8 cellular contexts compared by ENCODE assay signal in genomic region chr4:39526283-39526682, GRCh38. TPM values are rescaled to one million over a fixed set of nuclear protein-coding genes. Genes with fewer than 3 reads are reported as not detected.
DNase-seq lines count a peak whose midpoint lies in the region; ATAC-seq and TF ChIP-seq lines count a peak whose summit lies in the region.

No MANE protein-coding gene starts in this region.

- no peak for TF ChIP-seq EP300 in SK-N-SH (IDR thresholded peaks at IDR 0.05; ENCODE audit: borderline replicate concordance in 1 of 2, low read depth in 1 of 2, low read length in 1 of 2)

- H4K20me1 ChIP-seq in SK-N-SH (ENCODE audit: insufficient read depth) = peaks cover 1% of the 10 kb centered on the region; the same call in 1 of the 2 replicates

- H2AFZ ChIP-seq in SK-N-SH (ENCODE audit: low read depth) = peak overlapping the region; percentile 54; the same call in 1 of the 2 replicates

- CTCF ChIA-PET in SK-N-SH (lab: Yijun Ruan, JAX) = interaction anchor here (0.6 to 2.2 kb wide), 3 partner anchors 57 to 452 kb away, joined by 3 to 10 read pairs (median 3); no protein-coding TSS in a partner anchor

- TF ChIP-seq CTCF in SK-N-SH (IDR thresholded peaks at IDR 0.05) = no peak

- peaks cover 4 to 16% of the 10 kb centered on the region in 2 experiments; a peak in 3 of 4 replicates for H3K4me1 ChIP-seq in SK-N-SH (ENCODE audit: control insufficient read depth in 1 of 2, insufficient read depth in 2 of 2, low read depth in 1 of 2, low read length in 1 of 2)
- H3K4me1 ChIP-seq in subcutaneous abdominal adipose tissue (ENCODE audit: control insufficient read depth in 5 of 5, insufficient read depth in 5 of 5, low read length in 5 of 5) = peaks cover 0 to 33% (median 23%) of the 10 kb centered on the region in 5 donors

- H3K9me3 ChIP-seq in SK-N-SH (no peaks in the 10 kb centered on the region), subcutaneous abdominal adipose tissue (ENCODE audit: control insufficient read depth in 5 of 5, low read length in 5 of 5) (no peaks in the 10 kb centered on the region)

- peak overlapping the region; percentile 96 for H3K27ac Mint-ChIP-seq in activated T-helper 17 cell treated with anti-CD3 and anti-CD28 coated beads, Interleukin-2, amount 50 U/mL, for 72 hours

- peaks cover 4% of the 10 kb centered on the region for H3K9me3 Mint-ChIP-seq in activated T-helper 17 cell treated with anti-CD3 and anti-CD28 coated beads, Interleukin-2, amount 50 U/mL, for 72 hours

- H3K79me2 ChIP-seq in SK-N-SH (ENCODE audit: insufficient read depth) = peaks cover 83% of the 10 kb centered on the region

- TF ChIP-seq RAD21 in SK-N-SH (IDR thresholded peaks at IDR 0.05; ENCODE audit: low read length) = no peak

- H3K27me3 Mint-ChIP-seq in activated T-helper 17 cell treated with anti-CD3 and anti-CD28 coated beads, Interleukin-2, amount 50 U/mL, for 72 hours = no peaks in the 10 kb centered on the region

- 3% methylated on average over 4 of the region's 4 CpGs for WGBS in SK-N-SH (ENCODE audit: low lambda C conversion rate)

- H3K27me3 ChIP-seq in SK-N-SH (ENCODE audit: insufficient read depth) (no peaks in the 10 kb centered on the region), subcutaneous abdominal adipose tissue (ENCODE audit: control insufficient read depth in 5 of 5, insufficient read depth in 4 of 5, low read length in 5 of 5) (no peaks in the 10 kb centered on the region)

- peaks cover 26% of the 10 kb centered on the region for H3F3A ChIP-seq in SK-N-SH (replicated peaks; ENCODE audit: insufficient read depth)

- ATAC-seq in SK-N-SH treated with all-trans-retinoic acid at 6 μM for 48 hours = no peak
- ATAC-seq in activated T-helper 17 cell treated with anti-CD3 and anti-CD28 coated beads, Interleukin-2, amount 50 U/mL, for 72 hours (replicated peaks) = no peak

- H3K27ac ChIP-seq in SK-N-SH (ENCODE audit: low read depth in 2 of 2, low read length in 1 of 2) = peak overlapping the region; percentile 87 to 92
- peak overlapping the region; percentile 90 for H3K27ac ChIP-seq in subcutaneous abdominal adipose tissue (ENCODE audit: low read depth, low read length)

- peak overlapping the region; percentile 96 for H3K4me3 Mint-ChIP-seq in activated T-helper 17 cell treated with anti-CD3 and anti-CD28 coated beads, Interleukin-2, amount 50 U/mL, for 72 hours

- H3K36me3 Mint-ChIP-seq in activated T-helper 17 cell treated with anti-CD3 and anti-CD28 coated beads, Interleukin-2, amount 50 U/mL, for 72 hours (ENCODE audit: low read depth) = no peaks in the 10 kb centered on the region

- POLR2A ChIA-PET in SK-N-SH (lab: Yijun Ruan, JAX) = interaction anchor here (1.1 to 2.6 kb wide), 3 partner anchors 60 to 112 kb away, joined by 4 to 40 read pairs (median 10); partner anchors contain the start of genes LIAS, RPL9 and SMIM14

- H3K4me2 ChIP-seq in SK-N-SH = peak overlapping the region; percentile 84

- H3K36me3 ChIP-seq in SK-N-SH (replicated peaks in 1 of 2; ENCODE audit: control insufficient read depth in 1 of 2, insufficient read depth in 2 of 2, low read length in 1 of 2) (peaks cover 0 to 24% of the 10 kb centered on the region in 2 experiments), subcutaneous abdominal adipose tissue (ENCODE audit: control insufficient read depth in 5 of 5, insufficient read depth in 5 of 5, low read length in 5 of 5) (no peaks in the 10 kb centered on the region)

- H3K4me3 ChIP-seq in SK-N-SH (ENCODE audit: low read depth in 2 of 2, low read length in 1 of 2) (peak overlapping the region; percentile 84 to 89), subcutaneous abdominal adipose tissue (ENCODE audit: low read depth in 1 of 5, low read length in 5 of 5) (peak overlapping the region; percentile 85 to 99 (median 94))

- DNase-seq in SK-N-SH = peak; percentile 13
- peak; percentile 34 for DNase-seq in iPS-NIHi11 (ENCODE audit: low spot score)
- no peak for DNase-seq in NCI-H2171 treated with DMSO at 0.1 percent for 48 hours (lab: John Stamatoyannopoulos, UW)
- no peak for DNase-seq in SK-N-DZ (ENCODE audit: low spot score)
- DNase-seq in DMS114 treated with DMSO at 0.1 percent for 48 hours (lab: John Stamatoyannopoulos, UW; ENCODE audit: unreplicated experiment) = no peak

- peaks cover 11% of the 10 kb centered on the region for H3K4me1 Mint-ChIP-seq in activated T-helper 17 cell treated with anti-CD3 and anti-CD28 coated beads, Interleukin-2, amount 50 U/mL, for 72 hours

- H3K9ac ChIP-seq in SK-N-SH = peak overlapping the region; percentile 94
- H3K9ac ChIP-seq in subcutaneous abdominal adipose tissue (ENCODE audit: low read length in 5 of 5) = peak overlapping the region; percentile 77 to 95 (median 87)

- no peaks in the 10 kb centered on the region for H3K9me2 ChIP-seq in SK-N-SH

TF ChIP-seq in SK-N-SH, 30 proteins besides CTCF, POLR2A, EP300 and RAD21 (continues in another document):
- no peak for TF ChIP-seq SMC3 (IDR thresholded peaks at IDR 0.05; ENCODE audit: low read depth, low read length)
- no peak for TF ChIP-seq EZH2phosphoT487 (IDR thresholded peaks at IDR 0.05; ENCODE audit: borderline replicate concordance, low read depth)
- no peak for TF ChIP-seq RCOR1 (IDR thresholded peaks at IDR 0.05; ENCODE audit: low read length)
- TF ChIP-seq SIN3A (IDR thresholded peaks at IDR 0.05; ENCODE audit: borderline replicate concordance, low read depth, low read length) = no peak
- no peak for TF ChIP-seq TEAD4 (IDR thresholded peaks at IDR 0.05; ENCODE audit: borderline replicate concordance, insufficient read depth)
- no peak for TF ChIP-seq FOXJ3 (CRISPR knock-in tag; IDR thresholded peaks at IDR 0.05)
- TF ChIP-seq USF2 (IDR thresholded peaks at IDR 0.05; ENCODE audit: borderline replicate concordance, low read depth, low read length) = no peak
- no peak for TF ChIP-seq MEF2A (IDR thresholded peaks at IDR 0.05; ENCODE audit: borderline replicate concordance, low read depth)
- no peak for TF ChIP-seq MAX (IDR thresholded peaks at IDR 0.05; ENCODE audit: low read depth)
- no peak for TF ChIP-seq GABPA (IDR thresholded peaks at IDR 0.05; ENCODE audit: low read depth)
- TF ChIP-seq FOSL2 (IDR thresholded peaks at IDR 0.05; ENCODE audit: borderline replicate concordance, low read depth) = no peak
- TF ChIP-seq NRF1 (IDR thresholded peaks at IDR 0.05; ENCODE audit: low read depth, low read length) = no peak
- TF ChIP-seq ELF1 (IDR thresholded peaks at IDR 0.05) = no peak

TF ChIP-seq in SK-N-SH treated with all-trans-retinoic acid at 6 μM for 48 hours, 23 proteins besides CTCF, POLR2A, EP300 and RAD21 (continues in another document):
- no peak for TF ChIP-seq ZNF8 (CRISPR knock-in tag; IDR thresholded peaks at IDR 0.05)
- TF ChIP-seq TSHZ2 (CRISPR knock-in tag; IDR thresholded peaks at IDR 0.05) = no peak
- no peak for TF ChIP-seq SNAI2 (CRISPR knock-in tag; IDR thresholded peaks at IDR 0.05)
- TF ChIP-seq CSRNP3 (CRISPR knock-in tag; IDR thresholded peaks at IDR 0.05) = no peak
- TF ChIP-seq ZC3H10 (CRISPR knock-in tag; IDR thresholded peaks at IDR 0.05) = no peak
- TF ChIP-seq GLIS3 (CRISPR knock-in tag; IDR thresholded peaks at IDR 0.05) = no peak
- no peak for TF ChIP-seq TCF4 (CRISPR knock-in tag; IDR thresholded peaks at IDR 0.05; ENCODE audit: borderline replicate concordance)

RNA-seq across cellular contexts. Expression of gene UGDH, which starts 1.0 kb away (rescaled TPM):
- 41.4 and 41.6 TPM in 2 replicates for polyA plus RNA-seq in SK-N-SH (2012; rRNA removed)
- 54.0 and 60.7 TPM in 2 replicates for polyA plus RNA-seq in SK-N-SH (2012; cell fraction: cytosol; rRNA removed)
- polyA plus RNA-seq in SK-N-SH (2012; cell fraction: nucleus; rRNA removed) = 12.4 and 22.4 TPM in 2 replicates
- 10 to 100 TPM; 31.1 to 31.3 TPM for total RNA-seq in activated T-helper 17 cell treated with anti-CD3 and anti-CD28 coated beads, Interleukin-2, amount 50 U/mL, for 72 hours
- 18.6 and 27.2 TPM in 2 replicates for polyA plus RNA-seq in SK-N-DZ (2014; cell fraction: cytosol; rRNA removed)
- polyA plus RNA-seq in SK-N-DZ (2014; cell fraction: nucleus; rRNA removed) = 6.6 and 10.3 TPM in 2 replicates

Comparison
In these comparisons a context has a peak if more than half of its experiments do, and no peak if none do; other contexts are left out.
1. DNase-seq: peak in SK-N-SH (single experiment) and iPS-NIHi11 (single experiment); none in NCI-H2171 treated with DMSO at 0.1 percent for 48 hours (single experiment), SK-N-DZ (single experiment) and DMS114 treated with DMSO at 0.1 percent for 48 hours (single experiment).